Comparison of ENCODE assay signal across 8 cellular contexts in genomic region chr3:111978833-111979688, GRCh38. TPM values are rescaled to one million over a fixed set of nuclear protein-coding genes. Genes with fewer than 3 reads are reported as not detected.
DNase-seq lines count a peak whose midpoint lies in the region; ATAC-seq and TF ChIP-seq lines count a peak whose summit lies in the region.

TSS of gene ABHD10 (plus strand) at chr3:111979026. CDS start at chr3:111979062, 36 bp downstream.

- H3K4me3 ChIP-seq in GM12875 (ENCODE audit: low read depth, low read length) (peak within 1 kb of the TSS; percentile 95), upper lobe of right lung (peak within 1 kb of the TSS; percentile 90)

- TF ChIP-seq CTCF in GM12875 (IDR thresholded peaks at IDR 0.05; ENCODE audit: borderline replicate concordance, insufficient read depth, low read depth, low read length) (no peak), upper lobe of right lung (IDR thresholded peaks at IDR 0.05) (no peak)

- DNase-seq in NCI-H1417 treated with DMSO at 0.1 percent for 48 hours (lab: John Stamatoyannopoulos, UW) (peak; percentile 96), T-helper 1 cell (peak; percentile 92 to 99 (median 95)), amniotic epithelial cell (ENCODE audit: low read depth) (peak; percentile 97), left cardiac atrium (peak; percentile 99), posterior vena cava (ENCODE audit: low spot score) (peak; percentile 99), upper lobe of right lung (peak; percentile 99)

- intact Hi-C loops in left cardiac atrium (cut with DNase I), result no loop called here
- intact Hi-C loops in posterior vena cava (cut with DNase I), result no loop called here
- intact Hi-C loops in upper lobe of right lung (cut with DNase I), result no loop called here

- H3K4me1 ChIP-seq in upper lobe of right lung, result peaks cover 25% of the 10 kb centered on the region

- no peaks in the 10 kb centered on the region for H3K9me3 ChIP-seq in upper lobe of right lung

- H3K27me3 ChIP-seq in upper lobe of right lung, result no peaks in the 10 kb centered on the region

- H3K36me3 ChIP-seq in upper lobe of right lung, result no peaks in the 10 kb centered on the region

- peak within 1 kb of the TSS; percentile 91 for H3K27ac ChIP-seq in upper lobe of right lung

- ATAC-seq in HG02763 (IDR thresholded peaks at IDR 0.05; ENCODE audit: unreplicated experiment), result peak; percentile 97
- peak; percentile 97 to 98 for ATAC-seq in left cardiac atrium
- ATAC-seq in upper lobe of right lung, result peak; percentile 98

RNA-seq across cellular contexts. Expression of gene ABHD10, which starts in this region (rescaled TPM):
- total RNA-seq in left cardiac atrium (10 to 100 TPM; 27.6 to 30.9 TPM), posterior vena cava (10 to 100 TPM; 15.4 to 22.9 TPM), upper lobe of right lung (27.6 TPM)

Comparison
In these comparisons a context has a peak if more than half of its experiments do, and no peak if none do; other contexts are left out.
1. Peak in every context shown above with its lines: DNase-seq, ATAC-seq, H3K4me3 ChIP-seq and H3K27ac ChIP-seq.